ENCODE assay signal across 1 cellular context in genomic region chr3:183390844-183391243, GRCh38.
TF ChIP-seq lines count a peak whose summit lies in the region.

No MANE protein-coding gene starts in this region.

TF ChIP-seq in GM12878, 131 proteins besides CTCF, POLR2A, EP300 and RAD21:
- TF ChIP-seq PML (IDR thresholded peaks at IDR 0.05; ENCODE audit: low read length) (no peak), ZNF622 (IDR thresholded peaks at IDR 0.05) (no peak), ZBTB11 (CRISPR knock-in tag; IDR thresholded peaks at IDR 0.05) (no peak), SP1 (IDR thresholded peaks at IDR 0.05; ENCODE audit: low read depth, low read length) (no peak), MYC (IDR thresholded peaks at IDR 0.05; ENCODE audit: insufficient read depth, insufficient read length, insufficient replicate concordance, low read length, severe bottlenecking) (no peak), TCF12 (IDR thresholded peaks at IDR 0.05; ENCODE audit: low read depth, low read length) (no peak), MYB (IDR thresholded peaks at IDR 0.05; ENCODE audit: borderline replicate concordance, low read depth, low read length) (no peak)
- TF ChIP-seq, protein P1, sequence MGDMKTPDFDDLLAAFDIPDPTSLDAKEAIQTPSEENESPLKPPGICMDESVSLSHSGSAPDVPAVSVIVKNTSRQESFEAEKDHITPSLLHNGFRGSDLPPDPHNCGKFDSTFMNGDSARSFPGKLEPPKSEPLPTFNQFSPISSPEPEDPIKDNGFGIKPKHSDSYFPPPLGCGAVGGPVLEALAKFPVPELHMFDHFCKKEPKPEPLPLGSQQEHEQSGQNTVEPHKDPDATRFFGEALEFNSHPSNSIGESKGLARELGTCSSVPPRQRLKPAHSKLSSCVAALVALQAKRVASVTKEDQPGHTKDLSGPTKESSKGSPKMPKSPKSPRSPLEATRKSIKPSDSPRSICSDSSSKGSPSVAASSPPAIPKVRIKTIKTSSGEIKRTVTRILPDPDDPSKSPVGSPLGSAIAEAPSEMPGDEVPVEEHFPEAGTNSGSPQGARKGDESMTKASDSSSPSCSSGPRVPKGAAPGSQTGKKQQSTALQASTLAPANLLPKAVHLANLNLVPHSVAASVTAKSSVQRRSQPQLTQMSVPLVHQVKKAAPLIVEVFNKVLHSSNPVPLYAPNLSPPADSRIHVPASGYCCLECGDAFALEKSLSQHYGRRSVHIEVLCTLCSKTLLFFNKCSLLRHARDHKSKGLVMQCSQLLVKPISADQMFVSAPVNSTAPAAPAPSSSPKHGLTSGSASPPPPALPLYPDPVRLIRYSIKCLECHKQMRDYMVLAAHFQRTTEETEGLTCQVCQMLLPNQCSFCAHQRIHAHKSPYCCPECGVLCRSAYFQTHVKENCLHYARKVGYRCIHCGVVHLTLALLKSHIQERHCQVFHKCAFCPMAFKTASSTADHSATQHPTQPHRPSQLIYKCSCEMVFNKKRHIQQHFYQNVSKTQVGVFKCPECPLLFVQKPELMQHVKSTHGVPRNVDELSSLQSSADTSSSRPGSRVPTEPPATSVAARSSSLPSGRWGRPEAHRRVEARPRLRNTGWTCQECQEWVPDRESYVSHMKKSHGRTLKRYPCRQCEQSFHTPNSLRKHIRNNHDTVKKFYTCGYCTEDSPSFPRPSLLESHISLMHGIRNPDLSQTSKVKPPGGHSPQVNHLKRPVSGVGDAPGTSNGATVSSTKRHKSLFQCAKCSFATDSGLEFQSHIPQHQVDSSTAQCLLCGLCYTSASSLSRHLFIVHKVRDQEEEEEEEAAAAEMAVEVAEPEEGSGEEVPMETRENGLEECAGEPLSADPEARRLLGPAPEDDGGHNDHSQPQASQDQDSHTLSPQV (IDR thresholded peaks at IDR 0.05), result no peak
